ENCODE assay signal across 8 cellular contexts in genomic region chr6:30411515-30412207, GRCh38.
DNase-seq lines count a peak whose midpoint lies in the region; ATAC-seq, FAIRE-seq and TF ChIP-seq lines count a peak whose summit lies in the region.

No MANE protein-coding gene starts in this region.

- in situ Hi-C loops in GM13976 (cut with MboI; ENCODE audit: low sequenced_read_pairs, unreplicated experiment), result no loop called here

- no peak overlapping the region for H3K9ac ChIP-seq in NT2/D1 (ENCODE audit: insufficient read length, low read depth)

- H3K27me3 ChIP-seq in NT2/D1 (ENCODE audit: insufficient read depth, insufficient read length) (no peaks in the 10 kb centered on the region), pancreas (no peaks in the 10 kb centered on the region), tibial nerve (peaks cover 0 to 46% of the 10 kb centered on the region in 2 donors)

- peaks cover 11% of the 10 kb centered on the region; the same call in 1 of the 2 replicates for H3K9me3 ChIP-seq in NT2/D1 (ENCODE audit: insufficient read depth, low read length)
- no peaks in the 10 kb centered on the region for H3K9me3 ChIP-seq in pancreas
- peaks cover 0 to 15% (median 0%) of the 10 kb centered on the region in 4 donors for H3K9me3 ChIP-seq in tibial nerve

- intact Hi-C loops in pancreas (cut with DNase I), result no loop called here

- TF ChIP-seq EP300 in tibial nerve (IDR thresholded peaks at IDR 0.05), result no peak

- TF ChIP-seq CTCF in 22Rv1 (IDR thresholded peaks at IDR 0.05) (peak; percentile 90), GM13976 (IDR thresholded peaks at IDR 0.05; ENCODE audit: borderline replicate concordance, control extremely low read depth, extremely low read depth, insufficient read depth, missing control alignments) (peak; percentile 80), pancreas (IDR thresholded peaks at IDR 0.05) (peak; percentile 49 to 78 (median 59)), tibial nerve (IDR thresholded peaks at IDR 0.05) (peak; percentile 37 to 78 (median 54))

- 24 to 27% methylated on average over 17 of the region's 17 CpGs for WGBS in pancreas, 2 donors
- WGBS in tibial nerve, 2 donors, result 28 to 29% methylated on average over 17 of the region's 17 CpGs

- no peak overlapping the region for H3K4me3 ChIP-seq in NT2/D1 (ENCODE audit: insufficient read length, low read depth)
- no peak overlapping the region for H3K4me3 ChIP-seq in pancreas
- H3K4me3 ChIP-seq in tibial nerve, result no peak overlapping the region

- peak in 3 of 4 donors; percentile 66 to 76 (median 73) for ATAC-seq in pancreas
- ATAC-seq in GM21447 (IDR thresholded peaks at IDR 0.05; ENCODE audit: unreplicated experiment), result no peak

- peak; percentile 67 for FAIRE-seq in pancreas (lab: Jason Lieb, UNC)

- no peaks in the 10 kb centered on the region for H3K36me3 ChIP-seq in NT2/D1 (ENCODE audit: insufficient read depth, insufficient read length, low read length)
- H3K36me3 ChIP-seq in pancreas, result no peaks in the 10 kb centered on the region
- no peaks in the 10 kb centered on the region for H3K36me3 ChIP-seq in tibial nerve

- H3K4me1 ChIP-seq in NT2/D1 (ENCODE audit: insufficient read depth, insufficient read length) (no peaks in the 10 kb centered on the region), pancreas (no peaks in the 10 kb centered on the region), tibial nerve (no peaks in the 10 kb centered on the region)

- TF ChIP-seq POLR2A in tibial nerve (IDR thresholded peaks at IDR 0.05), result no peak

- DNase-seq in GM13976 (ENCODE audit: low spot score) (no peak), NT2/D1 (ENCODE audit: low read depth, low spot score) (peak; percentile 16), fibroblast of gingiva (ENCODE audit: low read depth) (peak; percentile 23), pancreas (peak; percentile 24 to 76 (median 60)), tibial nerve (ENCODE audit: low spot score in 2 of 2) (peak in 1 of 2 donors; percentile 23)
- peak; percentile 71 for DNase-seq in activated CD8-positive, alpha-beta memory T cell treated with anti-CD3 and anti-CD28 coated beads, Interleukin-2, amount 50 U/mL, for 4 hours

- H3K27ac ChIP-seq in 22Rv1 (no peak overlapping the region), pancreas (no peak overlapping the region), tibial nerve (no peak overlapping the region)
